Comparison of ENCODE assay signal across 17 cellular contexts in genomic region chr3:78887029-78887428, GRCh38.
A peak's percentile ranks its signal among the peaks of the same experiment; 100 is the strongest.
DNase-seq lines count a peak whose midpoint lies in the region; ATAC-seq and TF ChIP-seq lines count a peak whose summit lies in the region.
"Had no signal": no experiment of that assay in that cellular context is flagged by ENCODE, and none has a peak within 500 bp of the region (broad histone marks: within the 10 kb centered on the region; RNA-seq: fewer than 3 reads in every experiment).

No MANE protein-coding gene starts in this region.

- peak overlapping the region; percentile 70 for H3K27ac Mint-ChIP-seq in chondrocyte (ENCODE audit: unreplicated experiment)
- H3K27ac Mint-ChIP-seq: activated CD4-positive, alpha-beta memory T cell treated with anti-CD3 and anti-CD28 coated beads for 36 hours; CD4-positive, alpha-beta T cell; T-helper 2 cell treated with Interferon-gamma antibody and Interleukin-4, amounts not matched to agents 5 μg/mL and 100 μg/mL, for 36 hours had no signal

- H3K4me3 Mint-ChIP-seq in chondrocyte (ENCODE audit: unreplicated experiment), result no peak overlapping the region
- H3K4me3 Mint-ChIP-seq: activated CD4-positive, alpha-beta memory T cell treated with anti-CD3 and anti-CD28 coated beads for 36 hours; CD4-positive, alpha-beta T cell; T-helper 2 cell treated with Interferon-gamma antibody and Interleukin-4, amounts not matched to agents 5 μg/mL and 100 μg/mL, for 36 hours had no signal

- H3K9me3 ChIP-seq in BLaER1 treated with 17β-estradiol and CSF1 and Interleukin-3, amounts not matched to agents 10 nM and 100 nM (replicated peaks in 1 of 11), result peaks cover 0 to 11% (median 3%) of the 10 kb centered on the region in 11 experiments; a peak in 10 of 22 replicates
- H3K9me3 ChIP-seq: esophagus muscularis mucosa had no signal

- TF ChIP-seq CTCF in chondrocyte (IDR thresholded peaks at IDR 0.05), result no peak

- H3K27me3 ChIP-seq in BLaER1 treated with 17β-estradiol and CSF1 and Interleukin-3, amounts not matched to agents 10 nM and 100 nM, result no peaks in the 10 kb centered on the region
- H3K27me3 ChIP-seq: esophagus muscularis mucosa had no signal

- peak overlapping the region in 10 of 11 experiments; percentile 30 to 74 (median 54); a peak in 13 of 22 replicates for H3K4me2 ChIP-seq in BLaER1 treated with 17β-estradiol and CSF1 and Interleukin-3, amounts not matched to agents 10 nM and 100 nM

- H3K27me3 Mint-ChIP-seq in chondrocyte (ENCODE audit: low read depth), result no peaks in the 10 kb centered on the region
- H3K27me3 Mint-ChIP-seq: activated CD4-positive, alpha-beta memory T cell treated with anti-CD3 and anti-CD28 coated beads for 36 hours; CD4-positive, alpha-beta T cell had no signal

- peak; percentile 47 for DNase-seq in LHCN-M2 (ENCODE audit: low read depth)
- DNase-seq in chondrocyte (ENCODE audit: low spot score), result no peak
- DNase-seq in myocyte (ENCODE audit: low read depth), result peak; percentile 11
- DNase-seq in COR-L47 (lab: John Stamatoyannopoulos, UW), result no peak
- DNase-seq in NCI-H1694 (lab: John Stamatoyannopoulos, UW), result no peak
- DNase-seq: activated CD4-positive, alpha-beta memory T cell treated with anti-CD3 and anti-CD28 coated beads for 36 hours; activated effector memory CD4-positive, alpha-beta T cell treated with anti-CD3 and anti-CD28 coated beads, Interleukin-2, amount 50 U/mL, for 16 hours; CD4-positive, alpha-beta T cell; central memory CD4-positive, alpha-beta T cell; NCI-H2171; PC-3; stimulated activated naive CD8-positive, alpha-beta T cell treated with anti-CD3 and anti-CD28 coated beads, Interleukin-15, Interleukin-2, amounts not matched to agents 100 U/mL and 50 U/mL, for 24 hours had no signal

- ATAC-seq in HG02938 (IDR thresholded peaks at IDR 0.05; ENCODE audit: unreplicated experiment) (no peak), GM19397 (IDR thresholded peaks at IDR 0.05; ENCODE audit: unreplicated experiment) (no peak)
- ATAC-seq: PC-3; stimulated activated naive CD8-positive, alpha-beta T cell treated with anti-CD3 and anti-CD28 coated beads, Interleukin-15, Interleukin-2, amounts not matched to agents 100 U/mL and 50 U/mL, for 24 hours had no signal

- H3K9ac ChIP-seq in BLaER1 treated with 17β-estradiol and CSF1 and Interleukin-3, amounts not matched to agents 10 nM and 100 nM, result no peak overlapping the region

- H3K4me3 ChIP-seq in BLaER1 treated with 17β-estradiol and CSF1 and Interleukin-3, amounts not matched to agents 10 nM and 100 nM, result no peak overlapping the region
- H3K4me3 ChIP-seq: esophagus muscularis mucosa had no signal

- H4K20me1 ChIP-seq in BLaER1 treated with 17β-estradiol and CSF1 and Interleukin-3, amounts not matched to agents 10 nM and 100 nM, result peaks cover 0 to 7% (median 0%) of the 10 kb centered on the region in 11 experiments; a peak in 3 of 22 replicates

- H3K36me3 Mint-ChIP-seq in chondrocyte (ENCODE audit: low read depth), result peaks cover 3% of the 10 kb centered on the region
- H3K36me3 Mint-ChIP-seq: activated CD4-positive, alpha-beta memory T cell treated with anti-CD3 and anti-CD28 coated beads for 36 hours had no signal

- H3K36me3 ChIP-seq in BLaER1 treated with 17β-estradiol and CSF1 and Interleukin-3, amounts not matched to agents 10 nM and 100 nM, result peaks cover 0 to 35% (median 3%) of the 10 kb centered on the region in 11 experiments; a peak in 9 of 22 replicates
- H3K36me3 ChIP-seq: esophagus muscularis mucosa had no signal

- H3K27ac ChIP-seq in BLaER1 treated with 17β-estradiol and CSF1 and Interleukin-3, amounts not matched to agents 10 nM and 100 nM, result no peak overlapping the region
- H3K27ac ChIP-seq: esophagus muscularis mucosa had no signal

- peaks cover 12 to 30% (median 14%) of the 10 kb centered on the region in 10 experiments for H3K4me1 ChIP-seq in BLaER1 treated with 17β-estradiol and CSF1 and Interleukin-3, amounts not matched to agents 10 nM and 100 nM

- peaks cover 7% of the 10 kb centered on the region for H3K9me3 Mint-ChIP-seq in chondrocyte (ENCODE audit: low read depth)

- peaks cover 24% of the 10 kb centered on the region for H3K4me1 Mint-ChIP-seq in chondrocyte (ENCODE audit: low read depth)

Comparison
In these comparisons a context has a peak if more than half of its experiments do, and no peak if none do; other contexts are left out.
1. DNase-seq: peak in LHCN-M2 (single experiment) and myocyte (single experiment); none in chondrocyte (single experiment), COR-L47 (single experiment) and NCI-H1694 (single experiment).